8 cellular contexts compared by ENCODE assay signal in the genomic region with DNA sequence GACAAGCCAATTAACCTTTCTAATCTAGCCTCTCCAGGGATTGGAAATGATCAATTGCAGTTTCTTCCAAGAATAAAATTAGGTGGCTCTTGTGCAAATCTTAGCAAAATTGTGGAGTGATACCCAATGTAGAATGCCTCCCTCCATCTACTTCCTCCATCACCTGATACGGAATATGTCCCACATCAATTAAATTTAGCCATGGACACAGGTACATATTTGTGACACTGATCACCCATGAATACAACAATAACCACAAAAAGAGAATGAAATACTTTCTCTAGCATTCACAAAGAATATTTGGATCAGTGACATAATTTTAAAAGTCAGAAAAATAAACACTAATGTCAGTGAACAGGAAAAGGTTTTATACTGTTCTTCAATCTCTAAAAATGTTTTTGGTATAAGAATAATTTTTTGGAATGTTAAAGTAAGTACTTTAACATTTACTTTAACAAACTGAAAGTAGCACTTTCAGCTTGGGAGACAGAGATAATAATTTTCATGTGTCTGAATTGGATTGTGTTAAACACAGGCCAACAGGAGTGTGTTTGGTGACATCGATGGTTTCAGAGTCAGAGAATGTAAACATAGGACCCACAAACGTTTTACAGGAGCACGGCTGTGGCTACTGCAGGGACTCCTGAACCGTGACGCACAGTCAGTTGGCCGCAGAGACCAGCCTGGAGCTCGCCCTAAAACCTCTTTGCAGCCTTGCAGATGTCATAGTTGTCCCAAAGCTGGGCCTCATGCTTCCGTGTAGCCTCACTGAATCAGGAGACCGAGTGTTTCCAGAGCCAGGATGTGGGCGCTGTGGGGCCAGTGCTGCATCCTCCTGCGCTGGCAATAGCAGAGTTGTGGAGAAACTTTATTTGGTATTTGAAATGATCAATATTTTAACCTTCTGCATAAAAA. TPM values are rescaled to one million over a fixed set of nuclear protein-coding genes. Genes with fewer than 3 reads are reported as not detected.
A peak's percentile ranks its signal among the peaks of the same experiment; 100 is the strongest.
DNase-seq lines count a peak whose midpoint lies in the region; ATAC-seq lines count a peak whose summit lies in the region.

No MANE protein-coding gene starts in this region.

- H3K27ac Mint-ChIP-seq in activated T-cell treated with anti-CD3 and anti-CD28 coated beads, Interleukin-2, amount 50 U/mL, for 72 hours: no peak overlapping the region
- H3K27ac Mint-ChIP-seq in activated T-cell treated with anti-CD3 and anti-CD28 coated beads, Interleukin-2, amount 50 U/mL, for 24 hours: no peak overlapping the region
- H3K27ac Mint-ChIP-seq in T-helper 2 cell treated with Interferon-gamma antibody and Interleukin-4, amounts not matched to agents 5 μg/mL and 100 μg/mL, for 36 hours: no peak overlapping the region

- peaks cover 13% of the 10 kb centered on the region for H3K4me1 ChIP-seq in muscle layer of colon (ENCODE audit: insufficient read depth, low read length)

- peak overlapping the region; percentile 47 for H3K27ac ChIP-seq in muscle layer of colon (ENCODE audit: low read depth, low read length)

- peaks cover 57% of the 10 kb centered on the region for H3K27me3 Mint-ChIP-seq in activated T-cell treated with anti-CD3 and anti-CD28 coated beads, Interleukin-2, amount 50 U/mL, for 72 hours (ENCODE audit: low read depth)
- peaks cover 49% of the 10 kb centered on the region for H3K27me3 Mint-ChIP-seq in activated T-cell treated with anti-CD3 and anti-CD28 coated beads, Interleukin-2, amount 50 U/mL, for 24 hours
- peaks cover 52% of the 10 kb centered on the region for H3K27me3 Mint-ChIP-seq in T-helper 2 cell treated with Interferon-gamma antibody and Interleukin-4, amounts not matched to agents 5 μg/mL and 100 μg/mL, for 36 hours (ENCODE audit: low read depth)

- no peak overlapping the region for H3K4me3 ChIP-seq in muscle layer of colon (ENCODE audit: low read depth in 1 of 2, low read length in 2 of 2)

- H3K9ac ChIP-seq in muscle layer of colon (ENCODE audit: low read length): no peak overlapping the region

- no peaks in the 10 kb centered on the region for H3K36me3 ChIP-seq in muscle layer of colon (ENCODE audit: insufficient read depth, low read length)

- H3K4me1 Mint-ChIP-seq in activated T-cell treated with anti-CD3 and anti-CD28 coated beads, Interleukin-2, amount 50 U/mL, for 72 hours (ENCODE audit: low read depth): peaks cover 21% of the 10 kb centered on the region
- peaks cover 22% of the 10 kb centered on the region for H3K4me1 Mint-ChIP-seq in activated T-cell treated with anti-CD3 and anti-CD28 coated beads, Interleukin-2, amount 50 U/mL, for 24 hours (ENCODE audit: low read depth)
- peaks cover 18% of the 10 kb centered on the region for H3K4me1 Mint-ChIP-seq in T-helper 2 cell treated with Interferon-gamma antibody and Interleukin-4, amounts not matched to agents 5 μg/mL and 100 μg/mL, for 36 hours (ENCODE audit: low read depth)

- DNase-seq in activated T-cell treated with anti-CD3 and anti-CD28 coated beads, Interleukin-2, amount 50 U/mL, for 72 hours: peak; percentile 10 to 31
- DNase-seq in activated T-cell treated with anti-CD3 and anti-CD28 coated beads, Interleukin-2, amount 50 U/mL, for 24 hours: no peak
- DNase-seq in T-helper 2 cell treated with Interferon-gamma antibody and Interleukin-4, amounts not matched to agents 5 μg/mL and 100 μg/mL, for 36 hours (ENCODE audit: low spot score): peak; percentile 37
- no peak for DNase-seq in OCI-M2 (lab: John Stamatoyannopoulos, UW; ENCODE audit: unreplicated experiment)
- no peak for DNase-seq in NCI-H2227 treated with DMSO at 0.1 percent for 48 hours (lab: John Stamatoyannopoulos, UW)
- DNase-seq in HPDE6-E6E7 (ENCODE audit: extremely low spot score): no peak

- no peaks in the 10 kb centered on the region for H3K9me3 ChIP-seq in muscle layer of colon (ENCODE audit: low read length)

- H3K36me3 Mint-ChIP-seq in activated T-cell treated with anti-CD3 and anti-CD28 coated beads, Interleukin-2, amount 50 U/mL, for 72 hours (ENCODE audit: insufficient read depth in 2 of 2): no peaks in the 10 kb centered on the region
- H3K36me3 Mint-ChIP-seq in activated T-cell treated with anti-CD3 and anti-CD28 coated beads, Interleukin-2, amount 50 U/mL, for 24 hours (ENCODE audit: low read depth): no peaks in the 10 kb centered on the region
- H3K36me3 Mint-ChIP-seq in T-helper 2 cell treated with Interferon-gamma antibody and Interleukin-4, amounts not matched to agents 5 μg/mL and 100 μg/mL, for 36 hours (ENCODE audit: low read depth): no peaks in the 10 kb centered on the region

- H3K4me3 Mint-ChIP-seq in activated T-cell treated with anti-CD3 and anti-CD28 coated beads, Interleukin-2, amount 50 U/mL, for 72 hours: peak overlapping the region; percentile 5 to 40
- no peak overlapping the region for H3K4me3 Mint-ChIP-seq in activated T-cell treated with anti-CD3 and anti-CD28 coated beads, Interleukin-2, amount 50 U/mL, for 24 hours
- no peak overlapping the region for H3K4me3 Mint-ChIP-seq in T-helper 2 cell treated with Interferon-gamma antibody and Interleukin-4, amounts not matched to agents 5 μg/mL and 100 μg/mL, for 36 hours

- peak; percentile 67 to 72 for ATAC-seq in activated T-cell treated with anti-CD3 and anti-CD28 coated beads, Interleukin-2, amount 50 U/mL, for 72 hours (replicated peaks in 1 of 2)
- ATAC-seq in HG02938 (IDR thresholded peaks at IDR 0.05; ENCODE audit: unreplicated experiment): peak; percentile 80

- H3K9me3 Mint-ChIP-seq in activated T-cell treated with anti-CD3 and anti-CD28 coated beads, Interleukin-2, amount 50 U/mL, for 72 hours: no peaks in the 10 kb centered on the region
- no peaks in the 10 kb centered on the region for H3K9me3 Mint-ChIP-seq in activated T-cell treated with anti-CD3 and anti-CD28 coated beads, Interleukin-2, amount 50 U/mL, for 24 hours
- H3K9me3 Mint-ChIP-seq in T-helper 2 cell treated with Interferon-gamma antibody and Interleukin-4, amounts not matched to agents 5 μg/mL and 100 μg/mL, for 36 hours: no peaks in the 10 kb centered on the region

- H3K27me3 ChIP-seq in muscle layer of colon (ENCODE audit: control insufficient read depth in 1 of 2, insufficient read depth in 2 of 2, low read length in 2 of 2): peaks cover 0 to 4% of the 10 kb centered on the region in 2 donors

RNA-seq across cellular contexts. Expression of gene RBM20, which starts 7.2 kb away (rescaled TPM):
- under 1 TPM; 0.37 to 0.72 TPM for total RNA-seq in activated T-cell treated with anti-CD3 and anti-CD28 coated beads, Interleukin-2, amount 50 U/mL, for 72 hours

Comparison
In these comparisons a context has a peak if more than half of its experiments do, and no peak if none do; other contexts are left out.
1. DNase-seq: peak in activated T-cell treated with anti-CD3 and anti-CD28 coated beads, Interleukin-2, amount 50 U/mL, for 72 hours (2 of 2) and T-helper 2 cell treated with Interferon-gamma antibody and Interleukin-4, amounts not matched to agents 5 μg/mL and 100 μg/mL, for 36 hours (single experiment); none in activated T-cell treated with anti-CD3 and anti-CD28 coated beads, Interleukin-2, amount 50 U/mL, for 24 hours (single experiment), OCI-M2 (single experiment), NCI-H2227 treated with DMSO at 0.1 percent for 48 hours (single experiment) and HPDE6-E6E7 (single experiment).
2. H3K4me3 Mint-ChIP-seq: peak in activated T-cell treated with anti-CD3 and anti-CD28 coated beads, Interleukin-2, amount 50 U/mL, for 72 hours (2 of 2); none in activated T-cell treated with anti-CD3 and anti-CD28 coated beads, Interleukin-2, amount 50 U/mL, for 24 hours (single experiment) and T-helper 2 cell treated with Interferon-gamma antibody and Interleukin-4, amounts not matched to agents 5 μg/mL and 100 μg/mL, for 36 hours (single experiment).